19 cellular contexts compared by ENCODE assay signal in the genomic region with DNA sequence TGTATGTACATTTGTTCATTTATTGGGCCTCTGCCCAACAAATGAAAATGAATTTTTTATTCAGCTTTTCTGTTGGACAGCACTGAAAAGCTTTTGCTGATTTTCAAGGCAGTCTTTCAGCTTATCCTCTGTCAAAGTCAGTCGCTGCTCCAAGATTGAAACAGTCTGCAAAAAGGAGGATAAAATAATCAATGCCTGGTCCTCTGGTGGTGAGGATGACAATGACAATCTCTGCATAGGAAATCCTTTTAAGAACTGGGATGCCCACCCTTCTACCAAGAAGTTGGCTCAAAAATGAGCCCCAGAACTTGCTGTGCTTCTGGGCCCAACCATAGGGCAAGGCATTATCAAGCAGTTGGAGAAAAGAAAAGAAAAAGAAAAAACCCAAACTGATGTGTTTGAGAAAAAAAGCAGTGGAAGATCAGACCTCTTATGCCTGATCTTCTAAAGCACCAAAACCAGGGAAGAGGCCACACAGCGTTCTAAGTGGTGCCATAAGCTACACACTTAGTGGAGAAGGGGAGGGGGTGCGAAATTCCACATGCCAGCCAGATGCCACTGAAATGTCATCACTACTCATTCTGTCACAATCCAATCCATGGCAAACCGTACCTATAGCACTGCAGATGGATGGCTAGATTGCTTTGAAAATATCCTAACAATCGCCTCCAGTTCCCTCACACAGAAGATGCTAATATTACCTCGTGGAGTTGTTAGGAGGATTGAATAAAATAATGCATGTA.
DNase-seq lines count a peak whose midpoint lies in the region; ATAC-seq and TF ChIP-seq lines count a peak whose summit lies in the region.
"Had no signal": no experiment of that assay in that cellular context is flagged by ENCODE, and none has a peak within 500 bp of the region (broad histone marks: within the 10 kb centered on the region; RNA-seq: fewer than 3 reads in every experiment).

No MANE protein-coding gene starts in this region.

- H4K20me1 ChIP-seq in MM.1S (ENCODE audit: insufficient read depth, low read length) (no peaks in the 10 kb centered on the region), osteoblast (ENCODE audit: insufficient read depth, low read length) (no peaks in the 10 kb centered on the region)

- TF ChIP-seq CTCF in MM.1S (IDR thresholded peaks at IDR 0.05; ENCODE audit: low read length) (0 out of 2 replicates have a peak, but pooled peaks have one; percentile 7), endodermal cell (conservative IDR thresholded peaks at IDR 0.05) (peak; percentile 65), osteoblast (IDR thresholded peaks at IDR 0.05; ENCODE audit: extremely low read depth, low read depth, low read length) (peak; percentile 27), lower lobe of right lung (IDR thresholded peaks at IDR 0.05) (no peak)

- H3K9ac ChIP-seq in MM.1S (ENCODE audit: low read length) (no peak overlapping the region), endodermal cell (ENCODE audit: extremely low read depth, low read length, poor library complexity, severe bottlenecking) (no peak overlapping the region)

- no peak for ATAC-seq in lower lobe of right lung
- no peak for ATAC-seq in GM19455 (IDR thresholded peaks at IDR 0.05; ENCODE audit: unreplicated experiment)

- peaks cover 16% of the 10 kb centered on the region for H3K4me1 Mint-ChIP-seq in endodermal cell

- H3F3A ChIP-seq in MM.1S (ENCODE audit: insufficient read depth, low read length), result no peaks in the 10 kb centered on the region

- H3K27me3 ChIP-seq in MM.1S (replicated peaks; ENCODE audit: insufficient read depth, low read length) (no peaks in the 10 kb centered on the region), endodermal cell (ENCODE audit: control insufficient read depth, insufficient read depth, low read length, poor library complexity, severe bottlenecking) (no peaks in the 10 kb centered on the region), osteoblast (ENCODE audit: insufficient read depth, low read length) (no peaks in the 10 kb centered on the region), lower lobe of right lung (ENCODE audit: low read depth) (no peaks in the 10 kb centered on the region)
- H3K27me3 ChIP-seq: ascending aorta, transverse colon had no signal

- WGBS in endodermal cell (ENCODE audit: insufficient coverage in 1 of 2, insufficient read length in 1 of 2), 2 experiments, result 80 to 96% methylated on average over 1 to 5 of the region's 6 CpGs

- no peak overlapping the region for H3K4me2 ChIP-seq in MM.1S (ENCODE audit: low read depth, low read length)
- H3K4me2 ChIP-seq in osteoblast (ENCODE audit: insufficient read depth, low read length), result no peak overlapping the region

- DNase-seq in DMS 273 (lab: John Stamatoyannopoulos, UW; ENCODE audit: unreplicated experiment) (peak; percentile 32), DMS 273 treated with DMSO at 0.1 percent for 48 hours (lab: John Stamatoyannopoulos, UW) (no peak), MM.1S (no peak), endodermal cell (peak; percentile 68), osteoblast (ENCODE audit: insufficient read length, low spot score, missing footprints) (no peak), lower lobe of right lung (no peak)
- DNase-seq in NK-92 treated with Interleukin-12 subunit alpha and Interleukin-12 subunit beta, amount 100 ng/mL, for 24 hours (lab: John Stamatoyannopoulos, UW), result no peak
- DNase-seq: 8988T; activated gamma-delta T cell treated with Interleukin-2 at 50 U/mL for 16 hours; CD4-positive, alpha-beta T cell; head of caudate nucleus; NCI-H1092; NCI-H446; stimulated activated naive CD4-positive, alpha-beta T cell; transverse colon had no signal

- H3K9me3 ChIP-seq in MM.1S (replicated peaks; ENCODE audit: insufficient read depth, low read length) (no peaks in the 10 kb centered on the region), endodermal cell (ENCODE audit: control insufficient read depth, low read length) (no peaks in the 10 kb centered on the region), osteoblast (ENCODE audit: low read depth, low read length) (no peaks in the 10 kb centered on the region), lower lobe of right lung (no peaks in the 10 kb centered on the region)
- H3K9me3 ChIP-seq: ascending aorta, mucosa of descending colon, transverse colon had no signal

- H3K9me3 Mint-ChIP-seq in endodermal cell, result no peaks in the 10 kb centered on the region
- H3K9me3 Mint-ChIP-seq: CD4-positive, alpha-beta T cell; dendritic cell treated with granulocyte-macrophage colony-stimulating factor and Interleukin-4, amounts not matched to agents 40 ng/mL and 50 ng/mL, for 4 days had no signal

- H2AFZ ChIP-seq in MM.1S (ENCODE audit: low read length) (no peak overlapping the region), osteoblast (ENCODE audit: low read length) (no peak overlapping the region)

- no peaks in the 10 kb centered on the region for H3K36me3 ChIP-seq in MM.1S (replicated peaks; ENCODE audit: insufficient read depth, low read length)
- H3K36me3 ChIP-seq in endodermal cell (ENCODE audit: control insufficient read depth, insufficient read depth, low read length), result no peaks in the 10 kb centered on the region
- no peaks in the 10 kb centered on the region for H3K36me3 ChIP-seq in osteoblast (ENCODE audit: insufficient read depth, low read length)
- H3K36me3 ChIP-seq in lower lobe of right lung, result no peaks in the 10 kb centered on the region
- H3K36me3 ChIP-seq: ascending aorta had no signal

- H3K4me3 Mint-ChIP-seq in endodermal cell, result no peak overlapping the region
- H3K4me3 Mint-ChIP-seq: CD4-positive, alpha-beta T cell; dendritic cell treated with granulocyte-macrophage colony-stimulating factor and Interleukin-4, amounts not matched to agents 40 ng/mL and 50 ng/mL, for 4 days had no signal

- peaks cover 2% of the 10 kb centered on the region for H3K36me3 Mint-ChIP-seq in endodermal cell (ENCODE audit: low read depth)

- H3K79me2 ChIP-seq in MM.1S (ENCODE audit: low read length) (no peaks in the 10 kb centered on the region), osteoblast (ENCODE audit: insufficient read depth, low read length) (no peaks in the 10 kb centered on the region)

- H3K4me3 ChIP-seq in MM.1S (ENCODE audit: low read length), result no peak overlapping the region
- H3K4me3 ChIP-seq in endodermal cell (ENCODE audit: low read length), result no peak overlapping the region
- H3K4me3 ChIP-seq in osteoblast (ENCODE audit: insufficient read depth, low read length), result no peak overlapping the region
- H3K4me3 ChIP-seq in lower lobe of right lung, result no peak overlapping the region
- H3K4me3 ChIP-seq: ascending aorta, mucosa of descending colon, transverse colon had no signal

- no peaks in the 10 kb centered on the region for H3K27me3 Mint-ChIP-seq in endodermal cell (ENCODE audit: insufficient read depth)
- H3K27me3 Mint-ChIP-seq: CD4-positive, alpha-beta T cell; dendritic cell treated with granulocyte-macrophage colony-stimulating factor and Interleukin-4, amounts not matched to agents 40 ng/mL and 50 ng/mL, for 4 days had no signal

- no peak overlapping the region for H3K27ac Mint-ChIP-seq in endodermal cell
- H3K27ac Mint-ChIP-seq: CD4-positive, alpha-beta T cell; dendritic cell treated with granulocyte-macrophage colony-stimulating factor and Interleukin-4, amounts not matched to agents 40 ng/mL and 50 ng/mL, for 4 days had no signal

- intact Hi-C loops in lower lobe of right lung (cut with DNase I), result no loop called here

- H3K4me1 ChIP-seq in MM.1S (ENCODE audit: low read length) (no peaks in the 10 kb centered on the region), endodermal cell (ENCODE audit: control insufficient read depth, insufficient read depth, low read length) (peaks cover 5% of the 10 kb centered on the region), osteoblast (ENCODE audit: insufficient read depth, low read length) (peaks cover 16% of the 10 kb centered on the region), lower lobe of right lung (no peaks in the 10 kb centered on the region)

- H3K9me2 ChIP-seq in MM.1S (replicated peaks; ENCODE audit: insufficient read depth, low read length), result no peaks in the 10 kb centered on the region

- no peak overlapping the region for H3K27ac ChIP-seq in MM.1S (ENCODE audit: low read length)
- H3K27ac ChIP-seq in endodermal cell (ENCODE audit: low read depth, low read length), result no peak overlapping the region
- no peak overlapping the region for H3K27ac ChIP-seq in osteoblast (ENCODE audit: low read depth, low read length)
- H3K27ac ChIP-seq in lower lobe of right lung, result no peak overlapping the region
- H3K27ac ChIP-seq: ascending aorta, transverse colon had no signal

Comparison
In these comparisons a context has a peak if more than half of its experiments do, and no peak if none do; other contexts are left out.
1. DNase-seq: peak in DMS 273 (single experiment) and endodermal cell (single experiment); none in DMS 273 treated with DMSO at 0.1 percent for 48 hours (single experiment), MM.1S (single experiment), osteoblast (single experiment), lower lobe of right lung (single experiment) and NK-92 treated with Interleukin-12 subunit alpha and Interleukin-12 subunit beta, amount 100 ng/mL, for 24 hours (single experiment).